Comparison of ENCODE assay signal across 21 cellular contexts in the genomic region with DNA sequence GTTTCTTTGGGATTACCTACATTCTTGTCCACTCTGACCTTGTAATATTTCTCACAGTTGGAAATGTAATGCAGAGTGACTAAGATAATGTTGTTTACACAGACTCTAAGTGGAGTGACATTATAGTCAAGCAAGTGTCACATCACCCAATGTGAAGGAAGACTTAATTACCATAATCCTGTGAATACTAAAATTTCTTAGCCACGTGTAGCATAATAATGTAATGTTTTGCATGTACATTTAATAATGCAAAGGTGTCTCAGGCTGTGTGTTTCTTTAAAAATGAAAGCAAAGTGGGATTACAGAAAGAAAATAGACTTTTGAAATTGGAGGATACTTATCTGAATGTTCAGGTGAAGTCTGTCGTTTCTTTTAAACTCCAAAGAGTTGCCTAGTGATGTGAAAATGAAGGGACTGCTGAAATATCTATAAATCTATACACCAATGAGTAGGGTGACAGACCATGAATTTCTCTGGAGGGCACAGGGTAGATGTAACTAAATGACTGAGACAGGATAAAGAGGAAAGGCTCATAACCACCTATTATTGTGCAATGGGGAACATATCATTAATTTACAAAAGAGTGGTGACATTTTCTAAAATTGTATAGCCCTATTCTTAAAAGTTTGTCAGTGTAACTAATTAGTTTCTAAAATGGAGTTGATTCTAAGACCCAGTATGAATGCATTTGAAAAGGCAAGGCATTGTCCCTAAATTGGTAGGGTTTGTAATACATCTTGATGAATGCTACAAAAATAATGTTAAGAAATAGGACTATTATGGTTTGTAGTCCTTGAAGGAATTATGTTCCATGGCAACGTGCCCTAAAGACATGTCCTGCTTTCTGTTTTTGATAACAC.
DNase-seq lines count a peak whose midpoint lies in the region; ATAC-seq, FAIRE-seq and TF ChIP-seq lines count a peak whose summit lies in the region.
"Had no signal": no experiment of that assay in that cellular context is flagged by ENCODE, and none has a peak within 500 bp of the region (broad histone marks: within the 10 kb centered on the region; RNA-seq: fewer than 3 reads in every experiment).

No MANE protein-coding gene starts in this region.

- peaks cover 12% of the 10 kb centered on the region for H3K4me1 ChIP-seq in HepG2 (ENCODE audit: insufficient read depth, low read length)
- H3K4me1 ChIP-seq in right lobe of liver: no peaks in the 10 kb centered on the region
- no peaks in the 10 kb centered on the region for H3K4me1 ChIP-seq in IMR-90 (ENCODE audit: control insufficient read depth, insufficient read depth, low read length)
- H3K4me1 ChIP-seq in upper lobe of right lung: no peaks in the 10 kb centered on the region
- H3K4me1 ChIP-seq: Caco-2 had no signal

- dilution Hi-C loops in IMR-90 (cut with HindIII; ENCODE audit: low sequenced_read_pairs, unreplicated experiment): no loop called here

- POLR2A ChIA-PET in HepG2 (lab: Yijun Ruan, JAX): no interaction called here
- POLR2A ChIA-PET in IMR-90 (lab: Charles Lee; ENCODE audit: unreplicated experiment): no interaction called here
- POLR2A ChIA-PET in activated CD4-positive, alpha-beta memory T cell treated with anti-CD3 and anti-CD28 coated beads, Interleukin-2, amount 10 ng/mL, durations not matched to agents 7 days and 5 days (lab: Charles Lee): no interaction called here

- CTCF ChIA-PET in HepG2 (lab: Yijun Ruan, JAX; ENCODE audit: low intra/inter-chr PET ratio, low total read pairs): no interaction called here
- CTCF ChIA-PET in IMR-90 (lab: Yijun Ruan, JAX): no interaction called here
- CTCF ChIA-PET in activated CD4-positive, alpha-beta memory T cell treated with anti-CD3 and anti-CD28 coated beads, Interleukin-2, amount 10 ng/mL, durations not matched to agents 7 days and 5 days (lab: Charles Lee): no interaction called here

- 33% methylated on average over 3 of the region's 3 CpGs for WGBS in HepG2 (ENCODE audit: low lambda C conversion rate)
- WGBS in right lobe of liver (ENCODE audit: insufficient coverage, low coverage, low lambda C conversion rate, missing lambda C conversion rate): 14% methylated on average over 3 of the region's 3 CpGs
- no CpG with 5 or more reads among the region's 3 CpGs for WGBS in IMR-90 (ENCODE audit: extremely low coverage in 2 of 2, insufficient read length in 1 of 2), 2 experiments

- no peak overlapping the region for H2AK5ac ChIP-seq in IMR-90 (ENCODE audit: low read depth, low read length)

- H4K8ac ChIP-seq in IMR-90 (ENCODE audit: low read depth in 2 of 2, low read length in 2 of 2): no peak overlapping the region

- no peak overlapping the region for H3K4ac ChIP-seq in IMR-90 (ENCODE audit: low read depth, low read length)

- H2AK9ac ChIP-seq in IMR-90 (replicated peaks; ENCODE audit: low read depth, low read length, poor library complexity): no peak overlapping the region

- no peak overlapping the region for H2BK15ac ChIP-seq in IMR-90 (ENCODE audit: low read depth, low read length)

- no peaks in the 10 kb centered on the region for H3K79me2 ChIP-seq in HepG2 (ENCODE audit: insufficient read depth, low read length)

- H2BK5ac ChIP-seq in IMR-90 (ENCODE audit: low read depth, low read length, poor library complexity, severe bottlenecking): no peak overlapping the region

- no peaks in the 10 kb centered on the region for H3K36me3 Mint-ChIP-seq in activated CD4-positive, alpha-beta memory T cell treated with anti-CD3 and anti-CD28 coated beads, Interleukin-2, amount 10 ng/mL, durations not matched to agents 7 days and 5 days (ENCODE audit: low read depth)

- in situ Hi-C loops in HepG2 (cut with HindIII; ENCODE audit: extremely low pct_ligation_motif_present, low pct_unique_long_range_greater_than_20kb) (no loop called here), IMR-90 (cut with MboI; ENCODE audit: low sequenced_read_pairs) (no loop called here)

- no peak overlapping the region for H3K23ac ChIP-seq in IMR-90 (ENCODE audit: low read depth, low read length)

- H3K4me2 ChIP-seq in HepG2 (ENCODE audit: low read depth, low read length) (no peak overlapping the region), IMR-90 (ENCODE audit: low read depth, low read length) (no peak overlapping the region)
- H3K4me2 ChIP-seq: KMS-11 had no signal

- H2BK120ac ChIP-seq in IMR-90 (ENCODE audit: low read depth, low read length): no peak overlapping the region

- TF ChIP-seq EP300 in HepG2 (IDR thresholded peaks at IDR 0.05; ENCODE audit: low read depth in 2 of 2, low read length in 2 of 2): no peak
- TF ChIP-seq EP300 in HepG2 (CRISPR knock-in tag; IDR thresholded peaks at IDR 0.05; ENCODE audit: borderline replicate concordance): no peak

- H3K9me3 ChIP-seq in HepG2 (ENCODE audit: low read length) (no peaks in the 10 kb centered on the region), right lobe of liver (no peaks in the 10 kb centered on the region), IMR-90 (ENCODE audit: control insufficient read depth, insufficient read depth, low read length) (no peaks in the 10 kb centered on the region), upper lobe of right lung (no peaks in the 10 kb centered on the region)
- H3K9me3 ChIP-seq: Caco-2 had no signal

- no peaks in the 10 kb centered on the region for H3K27me3 Mint-ChIP-seq in activated CD4-positive, alpha-beta memory T cell treated with anti-CD3 and anti-CD28 coated beads, Interleukin-2, amount 10 ng/mL, durations not matched to agents 7 days and 5 days
- H3K27me3 Mint-ChIP-seq: CD4-positive, alpha-beta T cell had no signal

- H3K36me3 ChIP-seq in HepG2 (replicated peaks in 1 of 2; ENCODE audit: control insufficient read depth in 1 of 2, insufficient read depth in 2 of 2, low read length in 2 of 2) (no peaks in the 10 kb centered on the region), right lobe of liver (no peaks in the 10 kb centered on the region), IMR-90 (ENCODE audit: control insufficient read depth, insufficient read depth, low read length) (no peaks in the 10 kb centered on the region), upper lobe of right lung (no peaks in the 10 kb centered on the region)

- H3K9me3 Mint-ChIP-seq in activated CD4-positive, alpha-beta memory T cell treated with anti-CD3 and anti-CD28 coated beads, Interleukin-2, amount 10 ng/mL, durations not matched to agents 7 days and 5 days: no peaks in the 10 kb centered on the region
- H3K9me3 Mint-ChIP-seq: CD4-positive, alpha-beta T cell; HFFc6 had no signal

- no peak overlapping the region for H4K5ac ChIP-seq in IMR-90 (ENCODE audit: low read depth, low read length)

- no peaks in the 10 kb centered on the region for H3K9me1 ChIP-seq in IMR-90 (ENCODE audit: insufficient read depth, low read length)

- TF ChIP-seq POLR2A in HepG2 (IDR thresholded peaks at IDR 0.05; ENCODE audit: insufficient read depth in 1 of 2, low read depth in 2 of 2, low read length in 2 of 2): no peak
- no peak for TF ChIP-seq POLR2A in right lobe of liver (IDR thresholded peaks at IDR 0.05)
- TF ChIP-seq POLR2A in IMR-90 (IDR thresholded peaks at IDR 0.05; ENCODE audit: low read depth, low read length): no peak

- no peak overlapping the region for H3K14ac ChIP-seq in IMR-90 (replicated peaks; ENCODE audit: low read depth, low read length)

- ATAC-seq in HepG2 (no peak), right lobe of liver (no peak), IMR-90 (ENCODE audit: low read depth) (no peak), upper lobe of right lung (no peak), GM19023 (IDR thresholded peaks at IDR 0.05; ENCODE audit: unreplicated experiment) (no peak)
- ATAC-seq: HCT116 had no signal

- H2BK20ac ChIP-seq in IMR-90 (ENCODE audit: low read depth, low read length): no peak overlapping the region

- no peaks in the 10 kb centered on the region for H3K4me1 Mint-ChIP-seq in activated CD4-positive, alpha-beta memory T cell treated with anti-CD3 and anti-CD28 coated beads, Interleukin-2, amount 10 ng/mL, durations not matched to agents 7 days and 5 days

- H3K56ac ChIP-seq in IMR-90 (ENCODE audit: extremely low read depth, insufficient read depth, low read length): no peak overlapping the region

- FAIRE-seq in HepG2 (lab: Jason Lieb, UNC): no peak
- FAIRE-seq: A204.1, D721Med, GM19239, H54 had no signal

- H3K27ac ChIP-seq in HepG2 (ENCODE audit: extremely low read length, insufficient read depth, low read length) (no peak overlapping the region), right lobe of liver (no peak overlapping the region), IMR-90 (ENCODE audit: insufficient read depth, low read length) (no peak overlapping the region), upper lobe of right lung (no peak overlapping the region)
- H3K27ac ChIP-seq: C4-2B, GM23248, KMS-11 had no signal

- H3K4me3 Mint-ChIP-seq in activated CD4-positive, alpha-beta memory T cell treated with anti-CD3 and anti-CD28 coated beads, Interleukin-2, amount 10 ng/mL, durations not matched to agents 7 days and 5 days: no peak overlapping the region
- H3K4me3 Mint-ChIP-seq: CD4-positive, alpha-beta T cell; HFFc6 had no signal

- H3K79me1 ChIP-seq in IMR-90 (ENCODE audit: low read depth in 1 of 2, low read length in 2 of 2): no peaks in the 10 kb centered on the region

- no peak overlapping the region for H3K18ac ChIP-seq in IMR-90 (ENCODE audit: low read depth, low read length)

- no peak overlapping the region for H3K4me3 ChIP-seq in HepG2 (replicated peaks in 1 of 3; ENCODE audit: insufficient read depth in 1 of 3, low read depth in 2 of 3, low read length in 3 of 3)
- H3K4me3 ChIP-seq in right lobe of liver: no peak overlapping the region
- no peak overlapping the region for H3K4me3 ChIP-seq in IMR-90 (ENCODE audit: insufficient read depth, low read depth, low read length)
- no peak overlapping the region for H3K4me3 ChIP-seq in upper lobe of right lung
- H3K4me3 ChIP-seq: GM23248 had no signal

- H2AFZ ChIP-seq in HepG2 (ENCODE audit: low read length) (no peak overlapping the region), IMR-90 (replicated peaks; ENCODE audit: low read length, poor library complexity) (no peak overlapping the region)
- H2AFZ ChIP-seq: GM23248 had no signal

- no peak overlapping the region for H4K91ac ChIP-seq in IMR-90 (ENCODE audit: insufficient read depth, low read depth, low read length)

- no peak overlapping the region for H3K9ac ChIP-seq in HepG2 (ENCODE audit: insufficient read depth, low read depth, low read length)
- no peak overlapping the region for H3K9ac ChIP-seq in IMR-90 (ENCODE audit: low read depth, low read length)
- H3K9ac ChIP-seq: GM23248, KMS-11 had no signal

- BruUV-seq in HepG2 (replicated peaks; lab: Mats Ljungman, UMichigan) (no TSS peak), IMR-90 (replicated peaks; lab: Mats Ljungman, UMichigan) (no TSS peak)

- intact Hi-C loops in HepG2 (cut with micrococcal nuclease; ENCODE audit: unreplicated experiment) (no loop called here), right lobe of liver (cut with DNase I) (no loop called here), IMR-90 (cut with micrococcal nuclease) (no loop called here), upper lobe of right lung (cut with DNase I) (no loop called here)

- no peak for TF ChIP-seq CTCF in HepG2 (CRISPR knock-in tag; IDR thresholded peaks at IDR 0.05)
- TF ChIP-seq CTCF in right lobe of liver (IDR thresholded peaks at IDR 0.05): no peak
- no peak for TF ChIP-seq CTCF in IMR-90 (conservative IDR thresholded peaks at IDR 0.05; ENCODE audit: low read depth, low read length)
- no peak for TF ChIP-seq CTCF in upper lobe of right lung (IDR thresholded peaks at IDR 0.05)

- DNase-seq in HepG2 (ENCODE audit: low spot score): no peak
- no peak for DNase-seq in right lobe of liver
- DNase-seq in IMR-90: no peak
- peak; percentile 0 for DNase-seq in foreskin melanocyte
- no peak for DNase-seq in upper lobe of right lung
- no peak for DNase-seq in activated CD4-positive, alpha-beta memory T cell treated with anti-CD3 and anti-CD28 coated beads, Interleukin-2, amount 10 ng/mL, durations not matched to agents 7 days and 5 days
- DNase-seq: AML-193; Caco-2; CD4-positive, alpha-beta T cell; DMS79 treated with DMSO at 0.1 percent for 48 hours; GF-D8; GM23248; HFFc6 had no signal

- H3K27ac Mint-ChIP-seq in activated CD4-positive, alpha-beta memory T cell treated with anti-CD3 and anti-CD28 coated beads, Interleukin-2, amount 10 ng/mL, durations not matched to agents 7 days and 5 days: no peak overlapping the region
- H3K27ac Mint-ChIP-seq: CD4-positive, alpha-beta T cell; HFFc6 had no signal

- H4K20me1 ChIP-seq in HepG2 (ENCODE audit: insufficient read depth, low read length) (no peaks in the 10 kb centered on the region), IMR-90 (ENCODE audit: insufficient read depth, low read length) (no peaks in the 10 kb centered on the region)

- H3K27me3 ChIP-seq in HepG2 (ENCODE audit: control insufficient read depth in 1 of 2, insufficient read depth in 2 of 2, low read length in 2 of 2): no peaks in the 10 kb centered on the region
- H3K27me3 ChIP-seq in right lobe of liver: no peaks in the 10 kb centered on the region
- no peaks in the 10 kb centered on the region for H3K27me3 ChIP-seq in IMR-90 (ENCODE audit: control insufficient read depth, insufficient read depth, low read length)
- no peaks in the 10 kb centered on the region for H3K27me3 ChIP-seq in upper lobe of right lung

- TF ChIP-seq RAD21 in HepG2 (CRISPR knock-in tag; IDR thresholded peaks at IDR 0.05): no peak
- TF ChIP-seq RAD21 in IMR-90 (IDR thresholded peaks at IDR 0.05; ENCODE audit: low read length): no peak
